In the genomic region with DNA sequence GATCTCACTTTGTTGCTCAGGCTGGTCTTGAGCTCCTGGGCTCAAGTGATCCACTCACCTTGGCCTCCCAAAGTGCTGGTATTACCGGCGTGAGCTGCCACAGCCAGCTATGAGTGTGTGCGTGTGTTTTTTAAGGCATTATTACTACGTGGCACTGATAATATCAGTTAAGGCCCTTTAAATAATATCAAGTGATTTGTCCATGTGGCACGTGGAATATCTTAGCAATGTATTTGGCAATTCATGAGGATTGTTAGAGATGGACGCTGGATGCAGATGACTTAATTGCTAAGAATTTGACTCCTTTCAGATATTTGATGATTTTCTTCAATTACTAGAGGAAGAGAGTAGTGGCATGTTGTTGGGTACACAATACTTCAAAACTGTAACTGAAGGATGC, we compare ENCODE assay signal across 19 cellular contexts. TPM values are rescaled to one million over a fixed set of nuclear protein-coding genes. Genes with fewer than 3 reads are reported as not detected.
DNase-seq lines count a peak whose midpoint lies in the region; ATAC-seq and TF ChIP-seq lines count a peak whose summit lies in the region.
"Had no signal": no experiment of that assay in that cellular context is flagged by ENCODE, and none has a peak within 500 bp of the region (broad histone marks: within the 10 kb centered on the region; RNA-seq: fewer than 3 reads in every experiment).

No MANE protein-coding gene starts in this region.

- H3K9me2 ChIP-seq in GM23248 (ENCODE audit: insufficient read depth): no peaks in the 10 kb centered on the region

- ATAC-seq in HG03095 (IDR thresholded peaks at IDR 0.05; ENCODE audit: unreplicated experiment): no peak
- ATAC-seq in GM19324 (IDR thresholded peaks at IDR 0.05; ENCODE audit: low FRiP score, unreplicated experiment): no peak
- ATAC-seq: SK-N-SH treated with all-trans-retinoic acid at 6 μM for 48 hours, T-cell had no signal

- H2AFZ ChIP-seq in GM23248 (peak overlapping the region; percentile 38; the same call in 1 of the 2 replicates), osteoblast (ENCODE audit: low read length) (no peak overlapping the region)

- peak; percentile 53 for DNase-seq in AG20443 (ENCODE audit: low spot score)
- DNase-seq in GM23248: peak; percentile 70
- DNase-seq in astrocyte of the hippocampus (ENCODE audit: low read depth, low spot score): peak; percentile 49
- no peak for DNase-seq in osteoblast (ENCODE audit: insufficient read length, low spot score, missing footprints)
- DNase-seq in activated effector memory CD4-positive, alpha-beta T cell treated with Interleukin-2 at 50 U/mL for 16 hours: no peak
- DNase-seq: Caco-2; CD4-positive, alpha-beta T cell; KBM-7; NCI-H1105 treated with DMSO at 0.1 percent for 48 hours; NCI-H1694 treated with DMSO at 0.1 percent for 48 hours; NCI-H510A; NCI-H774; SHP77; T-cell had no signal

- in situ Hi-C loops in GM23248 (cut with MboI): no loop called here

- H3F3A ChIP-seq in GM23248 (ENCODE audit: insufficient read depth): peaks cover 26% of the 10 kb centered on the region

- H3K27ac ChIP-seq in GM23248 (peak overlapping the region; percentile 64), osteoblast (ENCODE audit: low read depth, low read length) (peak overlapping the region; percentile 58)

- H3K4me1 ChIP-seq in GM23248 (ENCODE audit: insufficient read depth) (peaks cover 34% of the 10 kb centered on the region), osteoblast (ENCODE audit: insufficient read depth, low read length) (peaks cover 31% of the 10 kb centered on the region)
- H3K4me1 ChIP-seq: Caco-2, HAP-1 had no signal

- no peaks in the 10 kb centered on the region for H3K27me3 ChIP-seq in GM23248 (replicated peaks; ENCODE audit: insufficient read depth)
- no peaks in the 10 kb centered on the region for H3K27me3 ChIP-seq in osteoblast (ENCODE audit: insufficient read depth, low read length)

- peak overlapping the region; percentile 3 for H3K4me2 ChIP-seq in GM23248 (ENCODE audit: unreplicated experiment)
- H3K4me2 ChIP-seq in osteoblast (ENCODE audit: insufficient read depth, low read length): no peak overlapping the region

- 44 to 46% methylated on average over 6 of the region's 6 CpGs for WGBS in GM23248 (ENCODE audit: low coverage in 1 of 2, low lambda C conversion rate in 2 of 2, missing lambda C conversion rate in 2 of 2), 2 experiments

- no peak for TF ChIP-seq CTCF in osteoblast (IDR thresholded peaks at IDR 0.05; ENCODE audit: extremely low read depth, low read depth, low read length)

- no peaks in the 10 kb centered on the region for H3K9me3 ChIP-seq in GM23248 (ENCODE audit: low read depth)
- H3K9me3 ChIP-seq in osteoblast (ENCODE audit: low read depth, low read length): no peaks in the 10 kb centered on the region
- H3K9me3 ChIP-seq: Caco-2, HAP-1 had no signal

- no peaks in the 10 kb centered on the region for H4K20me1 ChIP-seq in GM23248 (ENCODE audit: insufficient read depth)
- H4K20me1 ChIP-seq in osteoblast (ENCODE audit: insufficient read depth, low read length): no peaks in the 10 kb centered on the region

- no peak overlapping the region for H3K4me3 ChIP-seq in GM23248
- H3K4me3 ChIP-seq in osteoblast (ENCODE audit: insufficient read depth, low read length): no peak overlapping the region
- H3K4me3 ChIP-seq: HAP-1 had no signal

- H3K79me2 ChIP-seq in GM23248 (ENCODE audit: insufficient read depth) (no peaks in the 10 kb centered on the region), osteoblast (ENCODE audit: insufficient read depth, low read length) (no peaks in the 10 kb centered on the region)

- peak overlapping the region; percentile 40; the same call in 1 of the 2 replicates for H3K9ac ChIP-seq in GM23248

- no peaks in the 10 kb centered on the region for H3K36me3 ChIP-seq in GM23248 (ENCODE audit: low read depth)
- no peaks in the 10 kb centered on the region for H3K36me3 ChIP-seq in osteoblast (ENCODE audit: insufficient read depth, low read length)
- H3K36me3 ChIP-seq: HAP-1 had no signal

RNA-seq across cellular contexts. Expression of a gene that starts 25.5 kb away (rescaled TPM):
- 45.0 and 67.2 TPM in 2 replicates for total RNA-seq in GM23248 (2014; rRNA removed; shearing (Covaris generic))
- 124 and 126 TPM in 2 replicates for polyA plus RNA-seq in GM23248 (2016; fragmentation: Nextera tagmentation; extraction: Ambion mirVana)
- 151 and 163 TPM in 2 replicates for total RNA-seq in osteoblast
- total RNA-seq: CD4-positive, alpha-beta T cell; OCI-LY7 had no signal

RNA-seq across cellular contexts. Expression of a gene that starts 50.8 kb away (rescaled TPM):
- total RNA-seq in GM23248 (2014; rRNA removed; shearing (Covaris generic)): not detected in 2 replicates
- polyA plus RNA-seq in GM23248 (2016; fragmentation: Nextera tagmentation; extraction: Ambion mirVana): not detected in 2 replicates
- 0.36 TPM in 1 of 2 replicates, not detected in the other for total RNA-seq in osteoblast
- total RNA-seq: CD4-positive, alpha-beta T cell; OCI-LY7 had no signal

Comparison
In these comparisons a context has a peak if more than half of its experiments do, and no peak if none do; other contexts are left out.
1. DNase-seq: peak in AG20443 (single experiment), GM23248 (single experiment) and astrocyte of the hippocampus (single experiment); none in osteoblast (single experiment) and activated effector memory CD4-positive, alpha-beta T cell treated with Interleukin-2 at 50 U/mL for 16 hours (single experiment).